In genomic region chr12:39533951-39534350, GRCh38 we compare ENCODE assay signal across 14 cellular contexts.
A peak's percentile ranks its signal among the peaks of the same experiment; 100 is the strongest.
DNase-seq lines count a peak whose midpoint lies in the region; ATAC-seq, FAIRE-seq and TF ChIP-seq lines count a peak whose summit lies in the region.
"Had no signal": no experiment of that assay in that cellular context is flagged by ENCODE, and none has a peak within 500 bp of the region (broad histone marks: within the 10 kb centered on the region; RNA-seq: fewer than 3 reads in every experiment).

No MANE protein-coding gene starts in this region.

- H3K79me2 ChIP-seq in trophoblast cell (ENCODE audit: control insufficient read depth, insufficient read depth, low read length, poor library complexity): no peaks in the 10 kb centered on the region

- peaks cover 10% of the 10 kb centered on the region for H3K36me3 Mint-ChIP-seq in T-helper 17 cell (ENCODE audit: low read depth)
- H3K36me3 Mint-ChIP-seq in type B pancreatic cell: no peaks in the 10 kb centered on the region

- H3K4me1 Mint-ChIP-seq in T-helper 17 cell (peaks cover 4% of the 10 kb centered on the region), type B pancreatic cell (ENCODE audit: unreplicated experiment) (no peaks in the 10 kb centered on the region)
- H3K4me1 Mint-ChIP-seq: B cell had no signal

- no peaks in the 10 kb centered on the region for H3K4me1 ChIP-seq in trophoblast cell (ENCODE audit: control insufficient read depth in 1 of 2, insufficient read depth in 2 of 2, low read length in 2 of 2)
- H3K4me1 ChIP-seq: BLaER1 treated with 17β-estradiol and CSF1 and Interleukin-3, amounts not matched to agents 10 nM and 100 nM had no signal

- no peak overlapping the region for H4K12ac ChIP-seq in trophoblast cell (ENCODE audit: low read depth, low read length)

- H2AK5ac ChIP-seq in trophoblast cell (ENCODE audit: low read length): no peak overlapping the region

- H3K27ac ChIP-seq in trophoblast cell (ENCODE audit: low read depth, low read length): no peak overlapping the region
- H3K27ac ChIP-seq: BLaER1 treated with 17β-estradiol and CSF1 and Interleukin-3, amounts not matched to agents 10 nM and 100 nM had no signal

- H3K36me3 ChIP-seq in trophoblast cell (ENCODE audit: control insufficient read depth in 1 of 2, insufficient read depth in 2 of 2, low read length in 2 of 2): no peaks in the 10 kb centered on the region
- H3K36me3 ChIP-seq: BLaER1 treated with 17β-estradiol and CSF1 and Interleukin-3, amounts not matched to agents 10 nM and 100 nM; HAP-1 had no signal

- H3K4me3 Mint-ChIP-seq in T-helper 17 cell: no peak overlapping the region
- H3K4me3 Mint-ChIP-seq in type B pancreatic cell: no peak overlapping the region
- H3K4me3 Mint-ChIP-seq: B cell; CD8-positive, alpha-beta T cell had no signal

- no peaks in the 10 kb centered on the region for H3K79me1 ChIP-seq in trophoblast cell (ENCODE audit: low read length)

- no peak for ATAC-seq in T-helper 17 cell
- ATAC-seq: CD8-positive, alpha-beta T cell had no signal

- H3K23ac ChIP-seq in trophoblast cell (ENCODE audit: low read length): no peak overlapping the region

- H3K9ac ChIP-seq in trophoblast cell (ENCODE audit: low read length): no peak overlapping the region
- H3K9ac ChIP-seq: BLaER1 treated with 17β-estradiol and CSF1 and Interleukin-3, amounts not matched to agents 10 nM and 100 nM had no signal

- no peaks in the 10 kb centered on the region for H3K27me3 Mint-ChIP-seq in T-helper 17 cell
- no peaks in the 10 kb centered on the region for H3K27me3 Mint-ChIP-seq in type B pancreatic cell
- H3K27me3 Mint-ChIP-seq: B cell had no signal

- H3K4ac ChIP-seq in trophoblast cell (ENCODE audit: low read depth, low read length): no peak overlapping the region

- no peak overlapping the region for H4K8ac ChIP-seq in trophoblast cell (ENCODE audit: low read depth, low read length)

- DNase-seq in GM18507 (ENCODE audit: extremely low spot score, insufficient read length, low read depth) (no peak), T-helper 17 cell (no peak), epithelial cell of esophagus (ENCODE audit: low read depth) (peak; percentile 69), type B pancreatic cell (ENCODE audit: extremely low spot score, unreplicated experiment) (no peak), trophoblast cell (no peak)
- no peak for DNase-seq in activated effector memory CD4-positive, alpha-beta T cell treated with Interleukin-2 at 50 U/mL for 16 hours
- DNase-seq: Calu3; CD8-positive, alpha-beta T cell; DMS79 treated with DMSO at 0.1 percent for 48 hours; GF-D8 had no signal

- H3K4me2 ChIP-seq in trophoblast cell (ENCODE audit: low read length): no peak overlapping the region
- H3K4me2 ChIP-seq: BLaER1 treated with 17β-estradiol and CSF1 and Interleukin-3, amounts not matched to agents 10 nM and 100 nM had no signal

- FAIRE-seq in GM18507 (lab: Jason Lieb, UNC): peak; percentile 47
- FAIRE-seq: GM19239 had no signal

- H3K27ac Mint-ChIP-seq in T-helper 17 cell: peak overlapping the region; percentile 56
- peak overlapping the region; percentile 38 for H3K27ac Mint-ChIP-seq in type B pancreatic cell
- H3K27ac Mint-ChIP-seq: B cell; CD8-positive, alpha-beta T cell had no signal

- no peaks in the 10 kb centered on the region for H3K27me3 ChIP-seq in trophoblast cell (ENCODE audit: insufficient read depth, low read length)
- H3K27me3 ChIP-seq: BLaER1 treated with 17β-estradiol and CSF1 and Interleukin-3, amounts not matched to agents 10 nM and 100 nM had no signal

- H2BK5ac ChIP-seq in trophoblast cell (ENCODE audit: low read depth, low read length, poor library complexity): no peak overlapping the region

- H2BK120ac ChIP-seq in trophoblast cell (ENCODE audit: insufficient read depth, low read length, poor library complexity): no peak overlapping the region

- TF ChIP-seq CTCF in epithelial cell of esophagus (IDR thresholded peaks at IDR 0.05; ENCODE audit: insufficient read depth, low read depth, low read length, missing control alignments) (no peak), type B pancreatic cell (conservative IDR thresholded peaks at IDR 0.05) (no peak)

- H2BK12ac ChIP-seq in trophoblast cell (ENCODE audit: low read length): no peak overlapping the region

- H3K4me3 ChIP-seq in epithelial cell of esophagus (ENCODE audit: low read length): no peak overlapping the region
- no peak overlapping the region for H3K4me3 ChIP-seq in trophoblast cell (ENCODE audit: low read depth, low read length)
- H3K4me3 ChIP-seq: BLaER1 treated with 17β-estradiol and CSF1 and Interleukin-3, amounts not matched to agents 10 nM and 100 nM; HAP-1 had no signal

- H4K91ac ChIP-seq in trophoblast cell (ENCODE audit: low read depth, low read length): no peak overlapping the region

- no peaks in the 10 kb centered on the region for H3K9me3 ChIP-seq in T-helper 17 cell (ENCODE audit: control insufficient read depth, low read length, poor library complexity, severe bottlenecking)
- H3K9me3 ChIP-seq in trophoblast cell (ENCODE audit: insufficient read depth, low read depth, low read length): no peaks in the 10 kb centered on the region
- H3K9me3 ChIP-seq: BLaER1 treated with 17β-estradiol and CSF1 and Interleukin-3, amounts not matched to agents 10 nM and 100 nM; HAP-1 had no signal

- no peak overlapping the region for H3K14ac ChIP-seq in trophoblast cell (ENCODE audit: low read length)

- H3K9me3 Mint-ChIP-seq in type B pancreatic cell: no peaks in the 10 kb centered on the region
- H3K9me3 Mint-ChIP-seq: CD8-positive, alpha-beta T cell had no signal

- H3K18ac ChIP-seq in trophoblast cell (ENCODE audit: low read length): no peak overlapping the region

- no peak overlapping the region for H2AFZ ChIP-seq in trophoblast cell (ENCODE audit: insufficient read depth, low read length, poor library complexity)
